In genomic region chr16:88804173-88804551, GRCh38 we compare ENCODE assay signal across 8 cellular contexts. TPM values are rescaled to one million over a fixed set of nuclear protein-coding genes. Genes with fewer than 3 reads are reported as not detected.
DNase-seq lines count a peak whose midpoint lies in the region; ATAC-seq lines count a peak whose summit lies in the region.

No MANE protein-coding gene starts in this region.

- peak overlapping the region; percentile 70 for H3K27ac Mint-ChIP-seq in stimulated activated naive CD8-positive, alpha-beta T cell treated with anti-CD3 and anti-CD28 coated beads, Interleukin-15, Interleukin-2, amounts not matched to agents 100 ng/mL and 50 ng/mL, for 24 hours
- H3K27ac Mint-ChIP-seq in activated T-helper 2 cell treated with anti-CD3 and anti-CD28 coated beads, Interferon-gamma antibody, Interleukin-2, Interleukin-4, amounts not matched to agents 10 μg/mL and 5 μg/mL and 100 μg/mL, durations not matched to agents 14 hours and 24 hours and 36 hours = peak overlapping the region; percentile 22
- no peak overlapping the region for H3K27ac Mint-ChIP-seq in immature natural killer cell

- H3K27me3 Mint-ChIP-seq in stimulated activated naive CD8-positive, alpha-beta T cell treated with anti-CD3 and anti-CD28 coated beads, Interleukin-15, Interleukin-2, amounts not matched to agents 100 ng/mL and 50 ng/mL, for 24 hours = no peaks in the 10 kb centered on the region
- H3K27me3 Mint-ChIP-seq in activated T-helper 2 cell treated with anti-CD3 and anti-CD28 coated beads, Interferon-gamma antibody, Interleukin-2, Interleukin-4, amounts not matched to agents 10 μg/mL and 5 μg/mL and 100 μg/mL, durations not matched to agents 14 hours and 24 hours and 36 hours (ENCODE audit: low read depth) = no peaks in the 10 kb centered on the region
- peaks cover 7 to 14% (median 9%) of the 10 kb centered on the region in 3 donors for H3K27me3 Mint-ChIP-seq in immature natural killer cell (ENCODE audit: low read depth in 3 of 3)

- no peak for DNase-seq in stimulated activated naive CD8-positive, alpha-beta T cell treated with anti-CD3 and anti-CD28 coated beads, Interleukin-15, Interleukin-2, amounts not matched to agents 100 U/mL and 50 U/mL, for 24 hours
- no peak for DNase-seq in activated T-helper 2 cell treated with anti-CD3 and anti-CD28 coated beads, Interferon-gamma antibody, Interleukin-2, Interleukin-4, amounts not matched to agents 10 μg/mL and 5 μg/mL and 100 μg/mL, durations not matched to agents 14 hours and 24 hours and 36 hours (ENCODE audit: low spot score)
- DNase-seq in immature natural killer cell = no peak
- DNase-seq in stimulated activated CD4-positive, alpha-beta T cell treated with anti-CD3 and anti-CD28 coated beads, Interleukin-4, amount 100 ng/mL, for 24 hours = no peak
- no peak for DNase-seq in DMS 273 (lab: John Stamatoyannopoulos, UW; ENCODE audit: unreplicated experiment)
- DNase-seq in NCI-H226 = no peak

- H3K4me1 Mint-ChIP-seq in stimulated activated naive CD8-positive, alpha-beta T cell treated with anti-CD3 and anti-CD28 coated beads, Interleukin-15, Interleukin-2, amounts not matched to agents 100 ng/mL and 50 ng/mL, for 24 hours (ENCODE audit: low read depth) = peaks cover 23% of the 10 kb centered on the region
- H3K4me1 Mint-ChIP-seq in activated T-helper 2 cell treated with anti-CD3 and anti-CD28 coated beads, Interferon-gamma antibody, Interleukin-2, Interleukin-4, amounts not matched to agents 10 μg/mL and 5 μg/mL and 100 μg/mL, durations not matched to agents 14 hours and 24 hours and 36 hours (ENCODE audit: low read depth) = peaks cover 19% of the 10 kb centered on the region
- H3K4me1 Mint-ChIP-seq in immature natural killer cell = peaks cover 0 to 14% of the 10 kb centered on the region in 2 donors

- no peaks in the 10 kb centered on the region for H3K9me3 Mint-ChIP-seq in stimulated activated naive CD8-positive, alpha-beta T cell treated with anti-CD3 and anti-CD28 coated beads, Interleukin-15, Interleukin-2, amounts not matched to agents 100 ng/mL and 50 ng/mL, for 24 hours
- no peaks in the 10 kb centered on the region for H3K9me3 Mint-ChIP-seq in activated T-helper 2 cell treated with anti-CD3 and anti-CD28 coated beads, Interferon-gamma antibody, Interleukin-2, Interleukin-4, amounts not matched to agents 10 μg/mL and 5 μg/mL and 100 μg/mL, durations not matched to agents 14 hours and 24 hours and 36 hours
- no peaks in the 10 kb centered on the region for H3K9me3 Mint-ChIP-seq in immature natural killer cell

- intact Hi-C loops in activated T-helper 2 cell treated with anti-CD3 and anti-CD28 coated beads, Interferon-gamma antibody, Interleukin-2, Interleukin-4, amounts not matched to agents 10 μg/mL and 5 μg/mL and 100 μg/mL, durations not matched to agents 14 hours and 24 hours and 36 hours (cut with micrococcal nuclease) = loop anchor here (5.0 kb wide), 1 partner anchor 102 kb away; no protein-coding TSS in a partner anchor

- ATAC-seq in stimulated activated naive CD8-positive, alpha-beta T cell treated with anti-CD3 and anti-CD28 coated beads, Interleukin-15, Interleukin-2, amounts not matched to agents 100 U/mL and 50 U/mL, for 24 hours = no peak
- ATAC-seq in GM19467 (IDR thresholded peaks at IDR 0.05; ENCODE audit: unreplicated experiment) = no peak

- H3K36me3 Mint-ChIP-seq in stimulated activated naive CD8-positive, alpha-beta T cell treated with anti-CD3 and anti-CD28 coated beads, Interleukin-15, Interleukin-2, amounts not matched to agents 100 ng/mL and 50 ng/mL, for 24 hours (ENCODE audit: low read depth) = peaks cover 14% of the 10 kb centered on the region
- H3K36me3 Mint-ChIP-seq in activated T-helper 2 cell treated with anti-CD3 and anti-CD28 coated beads, Interferon-gamma antibody, Interleukin-2, Interleukin-4, amounts not matched to agents 10 μg/mL and 5 μg/mL and 100 μg/mL, durations not matched to agents 14 hours and 24 hours and 36 hours (ENCODE audit: low read depth) = peaks cover 39% of the 10 kb centered on the region
- no peaks in the 10 kb centered on the region for H3K36me3 Mint-ChIP-seq in immature natural killer cell

- peak overlapping the region; percentile 83 for H3K4me3 Mint-ChIP-seq in stimulated activated naive CD8-positive, alpha-beta T cell treated with anti-CD3 and anti-CD28 coated beads, Interleukin-15, Interleukin-2, amounts not matched to agents 100 ng/mL and 50 ng/mL, for 24 hours
- H3K4me3 Mint-ChIP-seq in activated T-helper 2 cell treated with anti-CD3 and anti-CD28 coated beads, Interferon-gamma antibody, Interleukin-2, Interleukin-4, amounts not matched to agents 10 μg/mL and 5 μg/mL and 100 μg/mL, durations not matched to agents 14 hours and 24 hours and 36 hours (ENCODE audit: low read depth) = peak overlapping the region; percentile 81
- peak overlapping the region in 4 of 5 donors; percentile 21 to 70 (median 44) for H3K4me3 Mint-ChIP-seq in immature natural killer cell

RNA-seq across cellular contexts. Expression of gene CDT1, which starts 0.6 kb away (rescaled TPM):
- 79.9 and 90.9 TPM in 2 replicates for total RNA-seq in activated T-helper 2 cell treated with anti-CD3 and anti-CD28 coated beads, Interferon-gamma antibody, Interleukin-2, Interleukin-4, amounts not matched to agents 10 μg/mL and 5 μg/mL and 100 μg/mL, durations not matched to agents 14 hours and 24 hours and 36 hours
- polyA plus RNA-seq in immature natural killer cell = 1 to 10 TPM in 2 of 3 donors, not detected in 1; 1.3 to 3.1 TPM

RNA-seq across cellular contexts. Expression of gene APRT, which starts 7.6 kb away (rescaled TPM):
- 294 and 300 TPM in 2 replicates for total RNA-seq in activated T-helper 2 cell treated with anti-CD3 and anti-CD28 coated beads, Interferon-gamma antibody, Interleukin-2, Interleukin-4, amounts not matched to agents 10 μg/mL and 5 μg/mL and 100 μg/mL, durations not matched to agents 14 hours and 24 hours and 36 hours
- polyA plus RNA-seq in immature natural killer cell = 100 to 1,000 TPM; 432 to 476 (median 450) TPM

RNA-seq across cellular contexts. Expression of gene PIEZO1, which starts 19.1 kb away (rescaled TPM):
- total RNA-seq in activated T-helper 2 cell treated with anti-CD3 and anti-CD28 coated beads, Interferon-gamma antibody, Interleukin-2, Interleukin-4, amounts not matched to agents 10 μg/mL and 5 μg/mL and 100 μg/mL, durations not matched to agents 14 hours and 24 hours and 36 hours = 240 and 255 TPM in 2 replicates
- polyA plus RNA-seq in immature natural killer cell = 10 to 100 TPM in 2 of 3 donors, 1 to 10 TPM in 1; 5.2 to 41.2 (median 13.1) TPM

RNA-seq across cellular contexts. Expression of gene GALNS, which starts 52.6 kb away (rescaled TPM):
- total RNA-seq in activated T-helper 2 cell treated with anti-CD3 and anti-CD28 coated beads, Interferon-gamma antibody, Interleukin-2, Interleukin-4, amounts not matched to agents 10 μg/mL and 5 μg/mL and 100 μg/mL, durations not matched to agents 14 hours and 24 hours and 36 hours = 26.1 and 27.8 TPM in 2 replicates
- polyA plus RNA-seq in immature natural killer cell = 10 to 100 TPM; 10.4 to 15.4 (median 10.9) TPM

RNA-seq across cellular contexts. Expression of gene TRAPPC2L, which starts 52.8 kb away (rescaled TPM):
- 56.5 and 57.5 TPM in 2 replicates for total RNA-seq in activated T-helper 2 cell treated with anti-CD3 and anti-CD28 coated beads, Interferon-gamma antibody, Interleukin-2, Interleukin-4, amounts not matched to agents 10 μg/mL and 5 μg/mL and 100 μg/mL, durations not matched to agents 14 hours and 24 hours and 36 hours
- polyA plus RNA-seq in immature natural killer cell = 100 to 1,000 TPM; 101 to 138 (median 113) TPM

Comparison
In these comparisons a context has a peak if more than half of its experiments do, and no peak if none do; other contexts are left out.
1. H3K27ac Mint-ChIP-seq: peak in stimulated activated naive CD8-positive, alpha-beta T cell treated with anti-CD3 and anti-CD28 coated beads, Interleukin-15, Interleukin-2, amounts not matched to agents 100 ng/mL and 50 ng/mL, for 24 hours (single experiment) and activated T-helper 2 cell treated with anti-CD3 and anti-CD28 coated beads, Interferon-gamma antibody, Interleukin-2, Interleukin-4, amounts not matched to agents 10 μg/mL and 5 μg/mL and 100 μg/mL, durations not matched to agents 14 hours and 24 hours and 36 hours (single experiment); none in immature natural killer cell (0 of 6).
2. Peak in every context shown above with its lines, with median percentiles within 50 percentile points of each other: H3K4me3 Mint-ChIP-seq.